ENCODE assay signal across 8 cellular contexts in genomic region chr6:41733707-41734665, GRCh38. TPM values are rescaled to one million over a fixed set of nuclear protein-coding genes. Genes with fewer than 3 reads are reported as not detected.
DNase-seq lines count a peak whose midpoint lies in the region; ATAC-seq and TF ChIP-seq lines count a peak whose summit lies in the region.

No MANE protein-coding gene starts in this region.

- H3K4me2 ChIP-seq in osteoblast (ENCODE audit: insufficient read depth, low read length), result peak overlapping the region; percentile 85

- intact Hi-C loops in head of caudate nucleus (cut with DNase I) (loop anchor here (2.0 kb wide), 1 partner anchor 41 kb away; no protein-coding TSS in a partner anchor), thyroid gland (cut with DNase I) (no loop called here)

- TF ChIP-seq POLR2A in thyroid gland (IDR thresholded peaks at IDR 0.05), result peak; percentile 6 to 62

- WGBS in thyroid gland, 2 donors, result 0 to 1% methylated on average over 20 to 24 of the region's 73 CpGs

- H3K36me3 ChIP-seq in KOPT-K1 (ENCODE audit: insufficient read depth, low read length) (no peaks in the 10 kb centered on the region), SJSA1 (no peaks in the 10 kb centered on the region), osteoblast (ENCODE audit: insufficient read depth, low read length) (no peaks in the 10 kb centered on the region), thyroid gland (no peaks in the 10 kb centered on the region)

- peak overlapping the region; percentile 92 for H2AFZ ChIP-seq in osteoblast (ENCODE audit: low read length)

- H3K9me3 ChIP-seq in KOPT-K1 (ENCODE audit: insufficient read depth, low read length, poor library complexity, severe bottlenecking), result no peaks in the 10 kb centered on the region
- no peaks in the 10 kb centered on the region for H3K9me3 ChIP-seq in SJSA1 (replicated peaks)
- no peaks in the 10 kb centered on the region for H3K9me3 ChIP-seq in osteoblast (ENCODE audit: low read depth, low read length)
- no peaks in the 10 kb centered on the region for H3K9me3 ChIP-seq in thyroid gland

- H3K4me1 ChIP-seq in SJSA1 (replicated peaks) (peaks cover 17% of the 10 kb centered on the region), osteoblast (ENCODE audit: insufficient read depth, low read length) (peaks cover 30% of the 10 kb centered on the region), thyroid gland (peaks cover 37 to 49% of the 10 kb centered on the region in 2 donors)

- H3K27me3 Mint-ChIP-seq in activated naive CD8-positive, alpha-beta T cell, result no peaks in the 10 kb centered on the region

- H3K9me3 Mint-ChIP-seq in activated naive CD8-positive, alpha-beta T cell (ENCODE audit: low read depth), result no peaks in the 10 kb centered on the region

- peaks cover 31% of the 10 kb centered on the region for H3K79me2 ChIP-seq in osteoblast (ENCODE audit: insufficient read depth, low read length)

- no peak overlapping the region for H3K27ac Mint-ChIP-seq in activated naive CD8-positive, alpha-beta T cell

- H3K27ac ChIP-seq in KOPT-K1 (ENCODE audit: low read depth, low read length, poor library complexity, severe bottlenecking), result peak overlapping the region; percentile 49
- H3K27ac ChIP-seq in SJSA1, result no peak overlapping the region
- peak overlapping the region; percentile 54 for H3K27ac ChIP-seq in osteoblast (ENCODE audit: low read depth, low read length)
- peak overlapping the region; percentile 91 to 98 (median 94) for H3K27ac ChIP-seq in thyroid gland

- H3K27me3 ChIP-seq in SJSA1 (replicated peaks) (no peaks in the 10 kb centered on the region), osteoblast (ENCODE audit: insufficient read depth, low read length) (no peaks in the 10 kb centered on the region), thyroid gland (no peaks in the 10 kb centered on the region)

- peak; percentile 35 for ATAC-seq in GM21619 (IDR thresholded peaks at IDR 0.05; ENCODE audit: unreplicated experiment)

- DNase-seq in DMS79 (lab: John Stamatoyannopoulos, UW), result peak; percentile 21
- peak; percentile 75 to 78 for DNase-seq in SJSA1 (ENCODE audit: low read depth in 1 of 2, low spot score in 2 of 2)
- DNase-seq in head of caudate nucleus, result peak; percentile 69 to 96 (median 90)
- peak; percentile 99 for DNase-seq in osteoblast (ENCODE audit: insufficient read length, low spot score, missing footprints)
- peak; percentile 88 to 89 for DNase-seq in thyroid gland

- peak overlapping the region; percentile 80 for H3K4me3 Mint-ChIP-seq in activated naive CD8-positive, alpha-beta T cell

- TF ChIP-seq CTCF in osteoblast (IDR thresholded peaks at IDR 0.05; ENCODE audit: extremely low read depth, low read depth, low read length), result no peak
- no peak for TF ChIP-seq CTCF in thyroid gland (IDR thresholded peaks at IDR 0.05)

- peaks cover 42% of the 10 kb centered on the region for H3K4me1 Mint-ChIP-seq in activated naive CD8-positive, alpha-beta T cell (ENCODE audit: low read depth)

- H3K4me3 ChIP-seq in SJSA1 (peak overlapping the region; percentile 66), osteoblast (ENCODE audit: insufficient read depth, low read length) (peak overlapping the region; percentile 76), thyroid gland (replicated peaks in 1 of 3) (peak overlapping the region; percentile 80 to 89 (median 88))

- peaks cover 17% of the 10 kb centered on the region for H4K20me1 ChIP-seq in osteoblast (ENCODE audit: insufficient read depth, low read length)

- H3K36me3 Mint-ChIP-seq in activated naive CD8-positive, alpha-beta T cell, result no peaks in the 10 kb centered on the region

RNA-seq across cellular contexts. Expression of gene TFEB, which starts 1.4 kb away (rescaled TPM):
- total RNA-seq in SJSA1 (2014; rRNA removed; shearing (Covaris generic)), result 3.4 and 6.5 TPM in 2 replicates
- total RNA-seq in osteoblast, result 5.1 and 5.6 TPM in 2 replicates
- 10 to 100 TPM; 23.0 to 39.0 (median 34.9) TPM for total RNA-seq in thyroid gland

RNA-seq across cellular contexts. Expression of gene PGC, which starts 13.2 kb away (rescaled TPM):
- total RNA-seq in SJSA1 (2014; rRNA removed; shearing (Covaris generic)), result not detected in 2 replicates
- total RNA-seq in osteoblast, result not detected in 2 replicates
- total RNA-seq in thyroid gland, result not detected

RNA-seq across cellular contexts. Expression of gene FRS3, which starts 45.7 kb away (rescaled TPM):
- total RNA-seq in SJSA1 (2014; rRNA removed; shearing (Covaris generic)), result 1.5 and 2.0 TPM in 2 replicates
- 1.5 and 1.8 TPM in 2 replicates for total RNA-seq in osteoblast
- 1 to 10 TPM; 4.0 to 6.7 (median 5.8) TPM for total RNA-seq in thyroid gland

RNA-seq across cellular contexts. Expression of gene PRICKLE4, which starts 46.6 kb away (rescaled TPM):
- not detected in 2 replicates for total RNA-seq in SJSA1 (2014; rRNA removed; shearing (Covaris generic))
- total RNA-seq in osteoblast (0.59 TPM in 1 of 2 replicates, not detected in the other), thyroid gland (10 to 100 TPM in 3 of 4 donors, 1 to 10 TPM in 1; 4.0 to 15.6 (median 12.7) TPM)

RNA-seq across cellular contexts. Expression of gene TOMM6, which starts 53.5 kb away (rescaled TPM):
- 147 and 192 TPM in 2 replicates for total RNA-seq in SJSA1 (2014; rRNA removed; shearing (Covaris generic))
- total RNA-seq in osteoblast, result 37.4 and 54.6 TPM in 2 replicates
- 100 to 1,000 TPM in 3 of 4 donors, 10 to 100 TPM in 1; 96.3 to 134 (median 124) TPM for total RNA-seq in thyroid gland

Comparison
In these comparisons a context has a peak if more than half of its experiments do, and no peak if none do; other contexts are left out.
1. DNase-seq: peak in every context shown above with its lines; median percentile 99 in osteoblast; 90 in head of caudate nucleus; 88 in thyroid gland; 76 in SJSA1; 21 in DMS79.